ENCODE assay signal across 8 cellular contexts in the genomic region with DNA sequence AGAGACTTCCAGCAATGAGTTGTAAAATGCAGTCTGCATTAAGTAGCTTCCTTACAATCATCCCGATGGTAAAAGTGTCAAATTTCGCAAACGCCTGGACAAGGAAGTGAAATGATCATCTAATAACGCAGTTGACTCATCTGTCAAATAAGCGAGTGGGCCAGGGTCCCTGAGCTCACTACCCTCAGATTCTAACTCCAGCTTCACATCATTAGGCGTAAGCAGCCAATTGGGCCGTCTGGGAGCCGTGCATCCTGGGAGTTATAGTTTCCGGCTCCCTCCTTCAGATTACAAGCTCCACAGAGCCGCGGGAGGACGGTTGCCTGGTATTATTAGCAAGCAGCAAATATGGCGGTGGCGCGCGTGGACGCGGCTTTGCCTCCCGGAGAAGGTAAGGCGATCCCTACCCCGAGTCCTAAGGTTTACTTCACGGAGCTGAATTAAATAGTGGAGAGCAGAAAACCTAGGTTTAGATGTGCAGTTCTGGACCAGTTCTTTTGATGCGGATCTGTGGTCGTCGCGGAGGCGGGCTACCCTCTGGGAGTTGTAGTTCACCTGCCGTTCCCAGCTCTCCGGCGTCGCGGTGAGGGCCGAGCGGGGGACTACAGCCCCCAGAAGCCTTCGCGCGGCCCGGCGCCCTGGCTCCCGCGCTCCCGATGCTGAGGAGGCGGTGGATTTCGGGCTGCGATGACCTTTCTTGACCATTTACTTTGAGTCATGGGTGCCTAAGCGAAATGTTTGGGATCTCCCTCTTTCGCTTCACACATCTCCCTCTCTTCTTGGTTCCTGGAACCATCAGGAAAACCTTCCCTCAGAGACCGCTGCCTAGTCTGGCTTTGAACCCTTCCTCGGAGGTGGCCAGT. TPM values are rescaled to one million over a fixed set of nuclear protein-coding genes. Genes with fewer than 3 reads are reported as not detected.
DNase-seq lines count a peak whose midpoint lies in the region; ATAC-seq and TF ChIP-seq lines count a peak whose summit lies in the region.

A gene with protein sequence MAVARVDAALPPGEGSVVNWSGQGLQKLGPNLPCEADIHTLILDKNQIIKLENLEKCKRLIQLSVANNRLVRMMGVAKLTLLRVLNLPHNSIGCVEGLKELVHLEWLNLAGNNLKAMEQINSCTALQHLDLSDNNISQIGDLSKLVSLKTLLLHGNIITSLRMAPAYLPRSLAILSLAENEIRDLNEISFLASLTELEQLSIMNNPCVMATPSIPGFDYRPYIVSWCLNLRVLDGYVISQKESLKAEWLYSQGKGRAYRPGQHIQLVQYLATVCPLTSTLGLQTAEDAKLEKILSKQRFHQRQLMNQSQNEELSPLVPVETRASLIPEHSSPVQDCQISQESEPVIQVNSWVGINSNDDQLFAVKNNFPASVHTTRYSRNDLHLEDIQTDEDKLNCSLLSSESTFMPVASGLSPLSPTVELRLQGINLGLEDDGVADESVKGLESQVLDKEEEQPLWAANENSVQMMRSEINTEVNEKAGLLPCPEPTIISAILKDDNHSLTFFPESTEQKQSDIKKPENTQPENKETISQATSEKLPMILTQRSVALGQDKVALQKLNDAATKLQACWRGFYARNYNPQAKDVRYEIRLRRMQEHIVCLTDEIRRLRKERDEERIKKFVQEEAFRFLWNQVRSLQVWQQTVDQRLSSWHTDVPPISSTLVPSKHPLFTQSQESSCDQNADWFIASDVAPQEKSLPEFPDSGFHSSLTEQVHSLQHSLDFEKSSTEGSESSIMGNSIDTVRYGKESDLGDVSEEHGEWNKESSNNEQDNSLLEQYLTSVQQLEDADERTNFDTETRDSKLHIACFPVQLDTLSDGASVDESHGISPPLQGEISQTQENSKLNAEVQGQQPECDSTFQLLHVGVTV (plus strand): TSS at position 286 of the 863 bp plus-strand sequence. CDS start 63 bp downstream, at position 349.

- peak within 1 kb of the TSS; percentile 80 to 92 (median 87) for H3K4me2 ChIP-seq in BLaER1 treated with 17β-estradiol and CSF1 and Interleukin-3, amounts not matched to agents 10 nM and 100 nM

- ATAC-seq in GM19372 (IDR thresholded peaks at IDR 0.05; ENCODE audit: low read depth, unreplicated experiment) (peak; percentile 82), HG03558 (IDR thresholded peaks at IDR 0.05; ENCODE audit: extremely low read depth, unreplicated experiment) (peak; percentile 67)

- TF ChIP-seq CTCF in liver (IDR thresholded peaks at IDR 0.05; ENCODE audit: low read depth, low read length, missing input control), result no peak

- peak in 1 of 2 donors; percentile 19 for TF ChIP-seq RAD21 in liver (IDR thresholded peaks at IDR 0.05)

- under 1% methylated on average over 49 of the region's 49 CpGs for WGBS in liver

- H3K4me3 ChIP-seq in BLaER1 treated with 17β-estradiol and CSF1 and Interleukin-3, amounts not matched to agents 10 nM and 100 nM, result peak within 1 kb of the TSS; percentile 80 to 97 (median 84)
- H3K4me3 ChIP-seq in liver (ENCODE audit: low read depth in 1 of 3, low read length in 3 of 3), result peak within 1 kb of the TSS; percentile 91 to 100 (median 94)

- peaks cover 30 to 47% (median 43%) of the 10 kb centered on the region in 10 experiments for H3K4me1 ChIP-seq in BLaER1 treated with 17β-estradiol and CSF1 and Interleukin-3, amounts not matched to agents 10 nM and 100 nM
- H3K4me1 ChIP-seq in liver (ENCODE audit: control insufficient read depth in 4 of 4, insufficient read depth in 4 of 4, low read length in 3 of 4), result peaks cover 0 to 10% (median 6%) of the 10 kb centered on the region in 4 donors

- H3K9me3 ChIP-seq in BLaER1 treated with 17β-estradiol and CSF1 and Interleukin-3, amounts not matched to agents 10 nM and 100 nM (replicated peaks in 1 of 11), result no peaks in the 10 kb centered on the region
- H3K9me3 ChIP-seq in liver (ENCODE audit: control insufficient read depth in 4 of 4, low read length in 3 of 4), result no peaks in the 10 kb centered on the region

- peaks cover 17 to 33% (median 27%) of the 10 kb centered on the region in 11 experiments for H3K36me3 ChIP-seq in BLaER1 treated with 17β-estradiol and CSF1 and Interleukin-3, amounts not matched to agents 10 nM and 100 nM
- H3K36me3 ChIP-seq in liver (ENCODE audit: control insufficient read depth in 4 of 4, insufficient read depth in 3 of 4, low read depth in 1 of 4, low read length in 3 of 4), result no peaks in the 10 kb centered on the region

- H4K20me1 ChIP-seq in BLaER1 treated with 17β-estradiol and CSF1 and Interleukin-3, amounts not matched to agents 10 nM and 100 nM, result no peaks in the 10 kb centered on the region

- DNase-seq in NCI-H748 treated with DMSO at 0.1 percent for 48 hours (lab: John Stamatoyannopoulos, UW), result peak; percentile 91
- DNase-seq in activated CD4-positive, alpha-beta T cell treated with anti-CD3 and anti-CD28 coated beads, Interleukin-2, amount 50 U/mL, for 24 hours (ENCODE audit: low read depth in 1 of 2, low spot score in 1 of 2), result peak; percentile 78 to 84
- peak; percentile 69 to 89 for DNase-seq in dermis microvascular lymphatic vessel endothelial cell (ENCODE audit: low read depth in 2 of 2)
- peak; percentile 91 for DNase-seq in stimulated activated CD4-positive, alpha-beta T cell treated with anti-CD3 and anti-CD28 coated beads, Interleukin-4, amount 100 ng/mL, for 24 hours

- peak within 1 kb of the TSS; percentile 42 to 86 (median 80); a peak in 21 of 22 replicates for H3K27ac ChIP-seq in BLaER1 treated with 17β-estradiol and CSF1 and Interleukin-3, amounts not matched to agents 10 nM and 100 nM
- H3K27ac ChIP-seq in liver (ENCODE audit: low read depth in 1 of 2, low read length in 2 of 2), result peak within 1 kb of the TSS; percentile 72 to 87

- peak within 1 kb of the TSS; percentile 76 to 90 (median 85) for H3K9ac ChIP-seq in BLaER1 treated with 17β-estradiol and CSF1 and Interleukin-3, amounts not matched to agents 10 nM and 100 nM
- H3K9ac ChIP-seq in liver (ENCODE audit: low read depth in 1 of 2, low read length in 2 of 2), result peak within 1 kb of the TSS; percentile 62 to 97

- no peaks in the 10 kb centered on the region for H3K27me3 ChIP-seq in BLaER1 treated with 17β-estradiol and CSF1 and Interleukin-3, amounts not matched to agents 10 nM and 100 nM
- no peaks in the 10 kb centered on the region for H3K27me3 ChIP-seq in liver (ENCODE audit: control insufficient read depth in 4 of 4, insufficient read depth in 4 of 4, low read length in 3 of 4)

TF ChIP-seq in liver, 16 proteins besides CTCF, POLR2A, EP300 and RAD21:
- TF ChIP-seq YY1 (IDR thresholded peaks at IDR 0.05) (peak; percentile 99), FOXA2 (IDR thresholded peaks at IDR 0.05) (no peak), HNF4A (conservative IDR thresholded peaks at IDR 0.05) (peak in 1 of 2 donors; percentile 14), RXRA (IDR thresholded peaks at IDR 0.05) (peak in 1 of 2 donors; percentile 7), HNF4G (IDR thresholded peaks at IDR 0.05) (no peak), GABPA (IDR thresholded peaks at IDR 0.05 in 1 of 2, conservative IDR thresholded peaks at IDR 0.05 in 1 of 2) (peak; percentile 37 to 77), SP1 (IDR thresholded peaks at IDR 0.05) (peak; percentile 45)
- TF ChIP-seq, protein P1, sequence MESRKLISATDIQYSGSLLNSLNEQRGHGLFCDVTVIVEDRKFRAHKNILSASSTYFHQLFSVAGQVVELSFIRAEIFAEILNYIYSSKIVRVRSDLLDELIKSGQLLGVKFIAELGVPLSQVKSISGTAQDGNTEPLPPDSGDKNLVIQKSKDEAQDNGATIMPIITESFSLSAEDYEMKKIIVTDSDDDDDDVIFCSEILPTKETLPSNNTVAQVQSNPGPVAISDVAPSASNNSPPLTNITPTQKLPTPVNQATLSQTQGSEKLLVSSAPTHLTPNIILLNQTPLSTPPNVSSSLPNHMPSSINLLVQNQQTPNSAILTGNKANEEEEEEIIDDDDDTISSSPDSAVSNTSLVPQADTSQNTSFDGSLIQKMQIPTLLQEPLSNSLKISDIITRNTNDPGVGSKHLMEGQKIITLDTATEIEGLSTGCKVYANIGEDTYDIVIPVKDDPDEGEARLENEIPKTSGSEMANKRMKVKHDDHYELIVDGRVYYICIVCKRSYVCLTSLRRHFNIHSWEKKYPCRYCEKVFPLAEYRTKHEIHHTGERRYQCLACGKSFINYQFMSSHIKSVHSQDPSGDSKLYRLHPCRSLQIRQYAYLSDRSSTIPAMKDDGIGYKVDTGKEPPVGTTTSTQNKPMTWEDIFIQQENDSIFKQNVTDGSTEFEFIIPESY (IDR thresholded peaks at IDR 0.05), result peak; percentile 61

RNA-seq across cellular contexts. Expression of the gene that starts here (rescaled TPM):
- total RNA-seq in dermis microvascular lymphatic vessel endothelial cell (6.1 and 6.8 TPM in 2 replicates), liver (1 to 10 TPM; 3.3 to 8.3 TPM)
- under 1 TPM; 0.57 to 0.78 TPM for polyA plus RNA-seq in liver

Comparison
In these comparisons a context has a peak if more than half of its experiments do, and no peak if none do; other contexts are left out.
1. Peak in every context shown above with its lines: DNase-seq, ATAC-seq, H3K4me3 ChIP-seq and H3K27ac ChIP-seq.